ENCODE assay signal across 8 cellular contexts in the genomic region with DNA sequence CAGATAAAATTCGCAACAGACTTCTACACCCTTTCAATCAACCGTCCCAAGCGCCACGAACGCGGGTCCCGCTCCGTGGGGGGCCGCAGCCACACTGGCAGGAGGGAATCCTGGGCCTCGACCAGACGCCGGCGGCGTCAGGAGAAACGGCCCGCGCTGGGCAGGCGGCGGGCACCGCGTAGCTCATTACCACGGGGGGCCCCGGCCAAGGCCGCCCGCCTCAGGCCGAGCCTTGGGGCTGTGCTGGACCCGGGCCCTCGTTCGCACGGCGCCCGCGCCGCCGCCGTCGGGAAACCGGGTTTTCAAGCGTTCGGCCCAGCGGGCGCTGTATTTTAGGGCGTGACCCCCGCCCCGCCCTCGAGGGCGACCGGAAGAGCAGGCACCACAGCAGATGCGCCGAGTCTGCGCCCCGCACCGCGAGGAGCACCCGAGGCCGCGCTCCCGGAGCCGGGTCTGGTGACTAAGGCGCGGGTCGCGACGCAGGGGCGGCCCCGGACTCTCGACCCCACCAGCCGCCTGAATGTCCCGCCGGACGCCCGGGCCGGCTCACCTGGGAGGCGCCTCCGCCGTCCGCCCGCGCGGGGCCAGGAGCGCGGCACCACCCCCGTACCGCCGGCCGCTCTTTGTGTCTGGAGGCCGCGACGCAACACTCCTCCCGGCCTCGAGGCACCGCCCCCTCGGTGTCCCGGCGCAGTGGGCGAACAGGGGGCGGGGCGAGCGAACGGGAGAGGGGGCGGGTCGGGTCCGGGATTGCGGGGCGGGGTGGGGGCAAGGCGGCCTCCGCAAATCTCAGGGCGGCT. TPM values are rescaled to one million over a fixed set of nuclear protein-coding genes. Genes with fewer than 3 reads are reported as not detected.
A peak's percentile ranks its signal among the peaks of the same experiment; 100 is the strongest.
DNase-seq lines count a peak whose midpoint lies in the region; TF ChIP-seq lines count a peak whose summit lies in the region.

A gene (minus strand): TSS at position 627 of the 800 bp plus-strand sequence. CDS start 58,944 bp downstream, outside the sequence.

- H3K9me3 Mint-ChIP-seq in T-helper 1 cell treated with Interleukin-12 subunit alpha and Interleukin-12 subunit beta and Interleukin-4 antibody, amounts not matched to agents 30 μg/mL and 1 μg/mL, for 36 hours, result no peaks in the 10 kb centered on the region
- H3K9me3 Mint-ChIP-seq in brain, result peaks cover 0 to 8% (median 4%) of the 10 kb centered on the region in 5 experiments

- peaks cover 12% of the 10 kb centered on the region for H3K27me3 Mint-ChIP-seq in T-helper 1 cell treated with Interleukin-12 subunit alpha and Interleukin-12 subunit beta and Interleukin-4 antibody, amounts not matched to agents 30 μg/mL and 1 μg/mL, for 36 hours (ENCODE audit: low read depth)
- peaks cover 5% of the 10 kb centered on the region for H3K27me3 Mint-ChIP-seq in brain

- no peak for TF ChIP-seq CTCF in brain (conservative IDR thresholded peaks at IDR 0.05)

- peaks cover 8% of the 10 kb centered on the region for H3K4me1 Mint-ChIP-seq in T-helper 1 cell treated with Interleukin-12 subunit alpha and Interleukin-12 subunit beta and Interleukin-4 antibody, amounts not matched to agents 30 μg/mL and 1 μg/mL, for 36 hours (ENCODE audit: low read depth)
- H3K4me1 Mint-ChIP-seq in brain, result peaks cover 41% of the 10 kb centered on the region

- peaks cover 8% of the 10 kb centered on the region for H3K4me1 ChIP-seq in iPS-18a (ENCODE audit: control insufficient read depth, low read depth, low read length)

- peaks cover 11% of the 10 kb centered on the region for H3K36me3 ChIP-seq in iPS-18a (ENCODE audit: control insufficient read depth, low read depth, low read length)

- H3K27me3 ChIP-seq in iPS-18a (ENCODE audit: control insufficient read depth, insufficient read depth, low read length), result no peaks in the 10 kb centered on the region

- H3K27ac Mint-ChIP-seq in T-helper 1 cell treated with Interleukin-12 subunit alpha and Interleukin-12 subunit beta and Interleukin-4 antibody, amounts not matched to agents 30 μg/mL and 1 μg/mL, for 36 hours, result no peak within 1 kb of the TSS
- H3K27ac Mint-ChIP-seq in brain, result peak within 1 kb of the TSS; percentile 81 to 97 (median 93)

- peak within 1 kb of the TSS; percentile 81 for H3K27ac ChIP-seq in iPS-18a (ENCODE audit: low read length)

- H3K36me3 Mint-ChIP-seq in T-helper 1 cell treated with Interleukin-12 subunit alpha and Interleukin-12 subunit beta and Interleukin-4 antibody, amounts not matched to agents 30 μg/mL and 1 μg/mL, for 36 hours (ENCODE audit: low read depth), result peaks cover 6% of the 10 kb centered on the region
- peaks cover 35% of the 10 kb centered on the region for H3K36me3 Mint-ChIP-seq in brain

- DNase-seq in DMS79 treated with DMSO at 0.1 percent for 48 hours (lab: John Stamatoyannopoulos, UW), result peak; percentile 11
- DNase-seq in DMS79 (lab: John Stamatoyannopoulos, UW), result no peak
- DNase-seq in HS-27A (ENCODE audit: low read depth), result peak; percentile 39
- no peak for DNase-seq in skeletal muscle cell (ENCODE audit: low read depth)
- no peak for DNase-seq in posterior vena cava (ENCODE audit: low spot score)

- no peaks in the 10 kb centered on the region for H3K9me3 ChIP-seq in iPS-18a (ENCODE audit: control insufficient read depth, low read depth, low read length)

- peak within 1 kb of the TSS; percentile 90 for H3K9ac ChIP-seq in iPS-18a (ENCODE audit: low read length)

- intact Hi-C loops in posterior vena cava (cut with DNase I), result no loop called here

- H3K4me3 Mint-ChIP-seq in T-helper 1 cell treated with Interleukin-12 subunit alpha and Interleukin-12 subunit beta and Interleukin-4 antibody, amounts not matched to agents 30 μg/mL and 1 μg/mL, for 36 hours, result peak within 1 kb of the TSS; percentile 80
- H3K4me3 Mint-ChIP-seq in brain, result peak within 1 kb of the TSS; percentile 89 to 95 (median 93)

- H3K4me3 ChIP-seq in iPS-18a (ENCODE audit: low read length), result peak within 1 kb of the TSS; percentile 82
- peak within 1 kb of the TSS; percentile 68 for H3K4me3 ChIP-seq in skeletal muscle cell (ENCODE audit: low read depth, low read length)

RNA-seq across cellular contexts. Expression of the gene that starts here (rescaled TPM):
- polyA plus RNA-seq in brain (ENCODE audit: insufficient read depth, low read depth, low replicate concordance), result 7.2 TPM
- total RNA-seq in posterior vena cava, result 1 to 10 TPM; 4.2 to 7.4 TPM

Comparison
In these comparisons a context has a peak if more than half of its experiments do, and no peak if none do; other contexts are left out.
1. DNase-seq: peak in DMS79 treated with DMSO at 0.1 percent for 48 hours (single experiment) and HS-27A (single experiment); none in DMS79 (single experiment), skeletal muscle cell (single experiment) and posterior vena cava (single experiment).